18 cellular contexts compared by ENCODE assay signal in the genomic region with DNA sequence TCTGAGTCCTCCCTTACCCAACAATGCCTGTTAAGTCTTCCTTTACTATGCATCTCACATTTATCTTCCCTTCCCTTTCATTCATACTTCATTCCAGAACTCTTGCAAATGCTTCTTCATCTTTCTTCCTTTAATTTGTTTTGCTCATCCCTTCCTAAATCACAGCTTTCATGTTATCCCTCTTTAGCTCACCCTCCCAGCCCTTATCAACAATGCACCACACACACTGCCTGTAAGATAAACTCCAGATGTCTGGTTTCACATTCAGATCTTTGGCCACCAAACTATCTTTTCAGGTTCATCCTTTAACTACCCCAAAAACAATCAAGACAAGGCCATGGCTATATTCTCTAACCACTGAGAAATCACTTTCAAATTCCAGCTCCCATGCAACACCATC. TPM values are rescaled to one million over a fixed set of nuclear protein-coding genes. Genes with fewer than 3 reads are reported as not detected.
A peak's percentile ranks its signal among the peaks of the same experiment; 100 is the strongest.
DNase-seq lines count a peak whose midpoint lies in the region; ATAC-seq and TF ChIP-seq lines count a peak whose summit lies in the region.
"Had no signal": no experiment of that assay in that cellular context is flagged by ENCODE, and none has a peak within 500 bp of the region (broad histone marks: within the 10 kb centered on the region; RNA-seq: fewer than 3 reads in every experiment).

No MANE protein-coding gene starts in this region.

- H3K36me3 ChIP-seq in CD4-positive, CD25-positive, alpha-beta regulatory T cell (ENCODE audit: control insufficient read depth, insufficient read depth, low read length) = peaks cover 30% of the 10 kb centered on the region
- peaks cover 19% of the 10 kb centered on the region for H3K36me3 ChIP-seq in CD8-positive, alpha-beta T cell (ENCODE audit: insufficient read depth, low read length)
- peaks cover 31% of the 10 kb centered on the region for H3K36me3 ChIP-seq in upper lobe of right lung

- DNase-seq in CD4-positive, CD25-positive, alpha-beta regulatory T cell = no peak
- no peak for DNase-seq in CD8-positive, alpha-beta T cell
- DNase-seq in OCI-M1 (lab: John Stamatoyannopoulos, UW) = peak; percentile 59
- DNase-seq in chondrocyte (ENCODE audit: low spot score) = no peak
- DNase-seq in upper lobe of right lung = no peak
- DNase-seq in Right ventricle myocardium superior = no peak
- DNase-seq in left colon = no peak
- DNase-seq: ACHN, AML-193, GDM1, GM23248, NCI-H1436 treated with DMSO at 0.1 percent for 48 hours, NCI-H2081, NCI-H748 treated with DMSO at 0.1 percent for 48 hours, PC-3 had no signal

- H3K4me1 Mint-ChIP-seq in CD4-positive, CD25-positive, alpha-beta regulatory T cell = peaks cover 20 to 58% (median 42%) of the 10 kb centered on the region in 4 donors
- H3K4me1 Mint-ChIP-seq in CD8-positive, alpha-beta T cell (ENCODE audit: low read depth) = peaks cover 38% of the 10 kb centered on the region
- H3K4me1 Mint-ChIP-seq in chondrocyte (ENCODE audit: low read depth) = peaks cover 26% of the 10 kb centered on the region

- POLR2A ChIA-PET in CD8-positive, alpha-beta T cell (lab: Charles Lee) = no interaction called here

- no peaks in the 10 kb centered on the region for H3K9me3 Mint-ChIP-seq in CD4-positive, CD25-positive, alpha-beta regulatory T cell
- H3K9me3 Mint-ChIP-seq in CD8-positive, alpha-beta T cell = no peaks in the 10 kb centered on the region
- H3K9me3 Mint-ChIP-seq in chondrocyte (ENCODE audit: low read depth) = no peaks in the 10 kb centered on the region

- no peak for ATAC-seq in CD4-positive, CD25-positive, alpha-beta regulatory T cell (ENCODE audit: low read depth in 2 of 2)
- ATAC-seq in CD8-positive, alpha-beta T cell = no peak
- no peak for ATAC-seq in upper lobe of right lung
- ATAC-seq in Right ventricle myocardium superior (ENCODE audit: poor library complexity) = no peak
- ATAC-seq in left colon = no peak
- ATAC-seq: HCT116, PC-3 had no signal

- peak overlapping the region; percentile 4 to 43 (median 20) for H3K27ac Mint-ChIP-seq in CD4-positive, CD25-positive, alpha-beta regulatory T cell
- peak overlapping the region; percentile 39 for H3K27ac Mint-ChIP-seq in CD8-positive, alpha-beta T cell
- H3K27ac Mint-ChIP-seq in chondrocyte (ENCODE audit: unreplicated experiment) = peak overlapping the region; percentile 45

- peak overlapping the region in 2 of 4 donors; percentile 9 to 82 for H3K4me3 Mint-ChIP-seq in CD4-positive, CD25-positive, alpha-beta regulatory T cell
- H3K4me3 Mint-ChIP-seq in CD8-positive, alpha-beta T cell = no peak overlapping the region
- no peak overlapping the region for H3K4me3 Mint-ChIP-seq in chondrocyte (ENCODE audit: unreplicated experiment)

- intact Hi-C loops in CD8-positive, alpha-beta T cell (cut with DNase I, micrococcal nuclease) = loop anchor here (5.0 to 10.0 kb wide), 5 partner anchors 177 to 1747 kb away; partner anchors contain the start of genes PTPN4 (in 2 of the 2), C2orf76 (in 1 of the 2) and DBI (in 1 of the 2)
- intact Hi-C loops in upper lobe of right lung (cut with DNase I) = no loop called here
- intact Hi-C loops in Right ventricle myocardium superior (cut with DNase I) = no loop called here
- intact Hi-C loops in left colon (cut with DNase I, micrococcal nuclease) = no loop called here

- no peak for TF ChIP-seq CTCF in CD8-positive, alpha-beta T cell (IDR thresholded peaks at IDR 0.05)
- TF ChIP-seq CTCF in chondrocyte (IDR thresholded peaks at IDR 0.05) (no peak), upper lobe of right lung (IDR thresholded peaks at IDR 0.05) (no peak)

- no peaks in the 10 kb centered on the region for H3K9me3 ChIP-seq in CD4-positive, CD25-positive, alpha-beta regulatory T cell (ENCODE audit: control insufficient read depth in 2 of 2, low read length in 2 of 2)
- H3K9me3 ChIP-seq in CD8-positive, alpha-beta T cell (ENCODE audit: low read length) = no peaks in the 10 kb centered on the region
- H3K9me3 ChIP-seq in upper lobe of right lung = no peaks in the 10 kb centered on the region
- H3K9me3 ChIP-seq: SJSA1 had no signal

- H3K36me3 Mint-ChIP-seq in CD4-positive, CD25-positive, alpha-beta regulatory T cell = peaks cover 22% of the 10 kb centered on the region
- peaks cover 48% of the 10 kb centered on the region for H3K36me3 Mint-ChIP-seq in CD8-positive, alpha-beta T cell
- peaks cover 12% of the 10 kb centered on the region for H3K36me3 Mint-ChIP-seq in chondrocyte (ENCODE audit: low read depth)

- H3K4me3 ChIP-seq in CD4-positive, CD25-positive, alpha-beta regulatory T cell (ENCODE audit: low read depth, low read length) = no peak overlapping the region
- H3K4me3 ChIP-seq in CD8-positive, alpha-beta T cell (ENCODE audit: low read depth, low read length) = no peak overlapping the region
- no peak overlapping the region for H3K4me3 ChIP-seq in upper lobe of right lung
- H3K4me3 ChIP-seq: GM23248, SJSA1 had no signal

- CTCF ChIA-PET in CD8-positive, alpha-beta T cell (lab: Charles Lee) = no interaction called here

- no peaks in the 10 kb centered on the region for H3K27me3 Mint-ChIP-seq in CD4-positive, CD25-positive, alpha-beta regulatory T cell
- H3K27me3 Mint-ChIP-seq in CD8-positive, alpha-beta T cell (ENCODE audit: low read depth) = no peaks in the 10 kb centered on the region
- no peaks in the 10 kb centered on the region for H3K27me3 Mint-ChIP-seq in chondrocyte (ENCODE audit: low read depth)

- no peak overlapping the region for H3K27ac ChIP-seq in CD4-positive, CD25-positive, alpha-beta regulatory T cell (ENCODE audit: insufficient read depth, low read length, poor library complexity, severe bottlenecking)
- H3K27ac ChIP-seq in CD8-positive, alpha-beta T cell (ENCODE audit: low read depth, low read length) = no peak overlapping the region
- H3K27ac ChIP-seq in upper lobe of right lung = no peak overlapping the region
- H3K27ac ChIP-seq: GM23248, RWPE1, SJSA1 had no signal

- H3K4me1 ChIP-seq in CD4-positive, CD25-positive, alpha-beta regulatory T cell (ENCODE audit: control insufficient read depth, insufficient read depth, low read length, poor library complexity, severe bottlenecking) = peaks cover 29% of the 10 kb centered on the region
- H3K4me1 ChIP-seq in CD8-positive, alpha-beta T cell (ENCODE audit: insufficient read depth, low read length) = peaks cover 27% of the 10 kb centered on the region
- peaks cover 29% of the 10 kb centered on the region for H3K4me1 ChIP-seq in upper lobe of right lung

- H3K27me3 ChIP-seq in CD4-positive, CD25-positive, alpha-beta regulatory T cell (ENCODE audit: control insufficient read depth, insufficient read depth, low read length) = no peaks in the 10 kb centered on the region
- no peaks in the 10 kb centered on the region for H3K27me3 ChIP-seq in CD8-positive, alpha-beta T cell (ENCODE audit: insufficient read depth, low read length)
- no peaks in the 10 kb centered on the region for H3K27me3 ChIP-seq in upper lobe of right lung
- H3K27me3 ChIP-seq: SJSA1 had no signal

RNA-seq across cellular contexts. Expression of gene CCDC93, which starts 3.4 kb away (rescaled TPM):
- 58.9 TPM for total RNA-seq in CD4-positive, CD25-positive, alpha-beta regulatory T cell
- polyA plus RNA-seq in CD4-positive, CD25-positive, alpha-beta regulatory T cell = 1 to 10 TPM; 4.6 to 7.9 (median 6.1) TPM
- total RNA-seq in CD8-positive, alpha-beta T cell = 10 to 100 TPM; 84.4 to 85.3 TPM
- total RNA-seq in chondrocyte = 22.0 to 22.8 TPM (median 22.3 TPM) in 3 replicates
- total RNA-seq in upper lobe of right lung = 37.8 TPM
- total RNA-seq in Right ventricle myocardium superior = 20.9 TPM
- 10 to 100 TPM; 41.7 to 44.3 TPM for total RNA-seq in left colon

Comparison
In these comparisons a context has a peak if more than half of its experiments do, and no peak if none do; other contexts are left out.
1. intact Hi-C loops: an anchor here in CD8-positive, alpha-beta T cell (5.0 to 10.0 kb wide); none called in upper lobe of right lung, Right ventricle myocardium superior and left colon.